ENCODE assay signal across 18 cellular contexts in genomic region chr12:66859751-66860440, GRCh38.
DNase-seq lines count a peak whose midpoint lies in the region; ATAC-seq and TF ChIP-seq lines count a peak whose summit lies in the region.
"Had no signal": no experiment of that assay in that cellular context is flagged by ENCODE, and none has a peak within 500 bp of the region (broad histone marks: within the 10 kb centered on the region; RNA-seq: fewer than 3 reads in every experiment).

No MANE protein-coding gene starts in this region.

- no peaks in the 10 kb centered on the region for H4K20me1 ChIP-seq in OCI-LY7 (ENCODE audit: insufficient read depth, low read length)

- WGBS in testis, 2 donors = 65 to 68% methylated on average over 7 of the region's 7 CpGs
- 55% methylated on average over 7 of the region's 7 CpGs for WGBS in right cardiac atrium

- DNase-seq in activated naive CD8-positive, alpha-beta T cell treated with anti-CD3 and anti-CD28 coated beads, Interleukin-2, amount 50 U/mL, for 24 hours = no peak
- no peak for DNase-seq in activated naive CD8-positive, alpha-beta T cell treated with anti-CD3 and anti-CD28 coated beads for 36 hours
- no peak for DNase-seq in OCI-LY7 (ENCODE audit: low spot score)
- peak in 1 of 2 donors; percentile 9 for DNase-seq in foreskin keratinocyte
- peak; percentile 14 for DNase-seq in testis
- no peak for DNase-seq in right cardiac atrium
- no peak for DNase-seq in stimulated activated CD4-positive, alpha-beta T cell treated with anti-CD3 and anti-CD28 coated beads, Interleukin-1b, Interleukin-23, amount 100 ng/mL, for 48 hours
- no peak for DNase-seq in glomerular visceral epithelial cell (ENCODE audit: extremely low spot score)
- DNase-seq: 8988T, DMS79 treated with DMSO at 0.1 percent for 48 hours, H7, HFFc6, KG1, NCI-H1417 treated with DMSO at 0.1 percent for 48 hours, NCI-H2029 treated with DMSO at 0.1 percent for 48 hours, NCI-H510A, NCI-H748 treated with DMSO at 0.1 percent for 48 hours had no signal

- no peak overlapping the region for H3K27ac ChIP-seq in OCI-LY7 (ENCODE audit: low read depth, low read length, poor library complexity, severe bottlenecking)
- no peak overlapping the region for H3K27ac ChIP-seq in foreskin keratinocyte
- H3K27ac ChIP-seq in testis = no peak overlapping the region
- H3K27ac ChIP-seq in right cardiac atrium (ENCODE audit: low read length) = no peak overlapping the region

- no peaks in the 10 kb centered on the region for H3K27me3 Mint-ChIP-seq in activated naive CD8-positive, alpha-beta T cell treated with anti-CD3 and anti-CD28 coated beads, Interleukin-2, amount 50 U/mL, for 24 hours
- no peaks in the 10 kb centered on the region for H3K27me3 Mint-ChIP-seq in activated naive CD8-positive, alpha-beta T cell treated with anti-CD3 and anti-CD28 coated beads for 36 hours

- no peak overlapping the region for H3K4me2 ChIP-seq in OCI-LY7 (ENCODE audit: low read length)

- CTCF ChIA-PET in OCI-LY7 (lab: Charles Lee; ENCODE audit: unreplicated experiment) = no interaction called here

- H3K4me1 Mint-ChIP-seq in activated naive CD8-positive, alpha-beta T cell treated with anti-CD3 and anti-CD28 coated beads, Interleukin-2, amount 50 U/mL, for 24 hours = peaks cover 24% of the 10 kb centered on the region
- peaks cover 20% of the 10 kb centered on the region for H3K4me1 Mint-ChIP-seq in activated naive CD8-positive, alpha-beta T cell treated with anti-CD3 and anti-CD28 coated beads for 36 hours
- H3K4me1 Mint-ChIP-seq: CD14-positive monocyte had no signal

- no peaks in the 10 kb centered on the region for H3K36me3 Mint-ChIP-seq in activated naive CD8-positive, alpha-beta T cell treated with anti-CD3 and anti-CD28 coated beads, Interleukin-2, amount 50 U/mL, for 24 hours (ENCODE audit: low read depth)
- no peaks in the 10 kb centered on the region for H3K36me3 Mint-ChIP-seq in activated naive CD8-positive, alpha-beta T cell treated with anti-CD3 and anti-CD28 coated beads for 36 hours
- H3K36me3 Mint-ChIP-seq: CD14-positive monocyte had no signal

- H3K4me3 ChIP-seq in OCI-LY7 (ENCODE audit: low read depth, low read length, poor library complexity, severe bottlenecking) (no peak overlapping the region), testis (no peak overlapping the region), right cardiac atrium (ENCODE audit: low read length) (no peak overlapping the region)

- TF ChIP-seq POLR2A in testis (IDR thresholded peaks at IDR 0.05) = no peak

- H3K36me3 ChIP-seq in OCI-LY7 (ENCODE audit: insufficient read depth, low read length) (no peaks in the 10 kb centered on the region), testis (ENCODE audit: low read depth, missing control alignments) (no peaks in the 10 kb centered on the region)

- H3K9me3 ChIP-seq in OCI-LY7 (ENCODE audit: low read length) (no peaks in the 10 kb centered on the region), testis (no peaks in the 10 kb centered on the region), right cardiac atrium (ENCODE audit: control insufficient read depth, low read length) (no peaks in the 10 kb centered on the region)

- H3K27me3 ChIP-seq in foreskin keratinocyte = peaks cover 9% of the 10 kb centered on the region
- no peaks in the 10 kb centered on the region for H3K27me3 ChIP-seq in testis
- no peaks in the 10 kb centered on the region for H3K27me3 ChIP-seq in right cardiac atrium (ENCODE audit: control insufficient read depth, insufficient read depth)

- peak overlapping the region; percentile 44 for H2AFZ ChIP-seq in OCI-LY7 (ENCODE audit: low read length)

- BruUV-seq in OCI-LY7 (replicated peaks; lab: Mats Ljungman, UMichigan) = no TSS peak

- no peaks in the 10 kb centered on the region for H3K9me3 Mint-ChIP-seq in activated naive CD8-positive, alpha-beta T cell treated with anti-CD3 and anti-CD28 coated beads, Interleukin-2, amount 50 U/mL, for 24 hours
- no peaks in the 10 kb centered on the region for H3K9me3 Mint-ChIP-seq in activated naive CD8-positive, alpha-beta T cell treated with anti-CD3 and anti-CD28 coated beads for 36 hours
- H3K9me3 Mint-ChIP-seq: CD14-positive monocyte, HFFc6 had no signal

- POLR2A ChIA-PET in OCI-LY7 (lab: Charles Lee) = interaction anchor here (0.7 to 0.9 kb wide), 2 partner anchors 73 to 456 kb away, joined by 3 to 6 read pairs; no protein-coding TSS in a partner anchor

- H3K27ac Mint-ChIP-seq in activated naive CD8-positive, alpha-beta T cell treated with anti-CD3 and anti-CD28 coated beads, Interleukin-2, amount 50 U/mL, for 24 hours = no peak overlapping the region
- no peak overlapping the region for H3K27ac Mint-ChIP-seq in activated naive CD8-positive, alpha-beta T cell treated with anti-CD3 and anti-CD28 coated beads for 36 hours
- H3K27ac Mint-ChIP-seq: HFFc6 had no signal

- H3K4me1 ChIP-seq in OCI-LY7 (ENCODE audit: insufficient read depth, low read length, poor library complexity, severe bottlenecking) = peaks cover 21% of the 10 kb centered on the region
- peaks cover 4% of the 10 kb centered on the region for H3K4me1 ChIP-seq in foreskin keratinocyte
- H3K4me1 ChIP-seq in testis = no peaks in the 10 kb centered on the region
- H3K4me1 ChIP-seq in right cardiac atrium (ENCODE audit: control insufficient read depth, insufficient read depth, low read length) = no peaks in the 10 kb centered on the region

- no peaks in the 10 kb centered on the region for H3K9me2 ChIP-seq in OCI-LY7 (ENCODE audit: insufficient read depth, low read length)

- ATAC-seq in activated naive CD8-positive, alpha-beta T cell treated with anti-CD3 and anti-CD28 coated beads, Interleukin-2, amount 50 U/mL, for 24 hours = peak; percentile 24
- ATAC-seq in foreskin keratinocyte (peak; percentile 19), right cardiac atrium (no peak)

- no peaks in the 10 kb centered on the region for H3K79me2 ChIP-seq in OCI-LY7 (ENCODE audit: insufficient read depth, low read depth, low read length)

- intact Hi-C loops in OCI-LY7 (cut with micrococcal nuclease; ENCODE audit: unreplicated experiment) = loop anchor here (2.0 to 5.0 kb wide), 2 partner anchors 143 to 507 kb away; no protein-coding TSS in a partner anchor
- intact Hi-C loops in testis (cut with DNase I; ENCODE audit: low total_unique reads) = no loop called here
- intact Hi-C loops in right cardiac atrium (cut with DNase I) = loop anchor here in 2 of 4 donors (5.0 kb wide), 2 partner anchors 168 to 173 kb away; no protein-coding TSS in a partner anchor

- TF ChIP-seq CTCF in OCI-LY7 (conservative IDR thresholded peaks at IDR 0.05; ENCODE audit: low read length) (no peak), foreskin keratinocyte (conservative IDR thresholded peaks at IDR 0.05) (no peak), testis (IDR thresholded peaks at IDR 0.05) (no peak)

- H3K4me3 Mint-ChIP-seq in activated naive CD8-positive, alpha-beta T cell treated with anti-CD3 and anti-CD28 coated beads, Interleukin-2, amount 50 U/mL, for 24 hours = no peak overlapping the region
- no peak overlapping the region for H3K4me3 Mint-ChIP-seq in activated naive CD8-positive, alpha-beta T cell treated with anti-CD3 and anti-CD28 coated beads for 36 hours
- H3K4me3 Mint-ChIP-seq: CD14-positive monocyte, HFFc6 had no signal

Comparison
In these comparisons a context has a peak if more than half of its experiments do, and no peak if none do; other contexts are left out.
1. ATAC-seq: peak in activated naive CD8-positive, alpha-beta T cell treated with anti-CD3 and anti-CD28 coated beads, Interleukin-2, amount 50 U/mL, for 24 hours (single experiment) and foreskin keratinocyte (single experiment); none in right cardiac atrium (0 of 2).